Comparison of ENCODE assay signal across 11 cellular contexts in genomic region chr10:104139221-104139620, GRCh38. TPM values are rescaled to one million over a fixed set of nuclear protein-coding genes. Genes with fewer than 3 reads are reported as not detected.
A peak's percentile ranks its signal among the peaks of the same experiment; 100 is the strongest.
DNase-seq lines count a peak whose midpoint lies in the region; ATAC-seq, FAIRE-seq and TF ChIP-seq lines count a peak whose summit lies in the region.
"Had no signal": no experiment of that assay in that cellular context is flagged by ENCODE, and none has a peak within 500 bp of the region (broad histone marks: within the 10 kb centered on the region; RNA-seq: fewer than 3 reads in every experiment).

No MANE protein-coding gene starts in this region.

- H3K4me3 ChIP-seq in HCT116 (replicated peaks in 1 of 2; ENCODE audit: low read depth in 1 of 2, low read length in 2 of 2), result no peak overlapping the region
- H3K4me3 ChIP-seq: right atrium auricular region had no signal

- POLR2A ChIA-PET in HCT116 (lab: Charles Lee), result interaction anchor here (1.0 kb wide), 1 partner anchor 130 kb away, joined by 3 read pairs; the partner anchor contains the start of gene GSTO2

- H3K79me2 ChIP-seq in HCT116 (ENCODE audit: insufficient read depth, low read length), result no peaks in the 10 kb centered on the region

- no peaks in the 10 kb centered on the region for H4K20me1 ChIP-seq in HCT116 (ENCODE audit: insufficient read depth)

- DNase-seq in DMS53 (lab: John Stamatoyannopoulos, UW) (peak; percentile 5), DMS53 treated with DMSO at 0.1 percent for 48 hours (lab: John Stamatoyannopoulos, UW; ENCODE audit: unreplicated experiment) (no peak), HCT116 (ENCODE audit: low read depth, low spot score) (no peak), lung microvascular endothelial cell (ENCODE audit: low read depth in 2 of 2) (peak; percentile 7 to 17), NCI-H2227 (lab: John Stamatoyannopoulos, UW; ENCODE audit: unreplicated experiment) (no peak), NCI-H2171 treated with DMSO at 0.1 percent for 48 hours (lab: John Stamatoyannopoulos, UW) (no peak)
- DNase-seq in effector memory CD8-positive, alpha-beta T cell, result no peak
- DNase-seq: effector memory CD4-positive, alpha-beta T cell; NCI-H446 treated with DMSO at 0.1 percent for 48 hours had no signal

- H3K4me1 ChIP-seq in HCT116 (ENCODE audit: control insufficient read depth in 1 of 2, insufficient read depth in 2 of 2, low read length in 2 of 2), result no peaks in the 10 kb centered on the region
- H3K4me1 ChIP-seq: right atrium auricular region had no signal

- peak; percentile 77 for TF ChIP-seq RAD21 in HCT116 (IDR thresholded peaks at IDR 0.05; ENCODE audit: low read depth)

- H3K4me2 ChIP-seq in HCT116 (ENCODE audit: low read length), result no peak overlapping the region

- H3K4me3 Mint-ChIP-seq in effector memory CD8-positive, alpha-beta T cell, result no peak overlapping the region

- peak overlapping the region; percentile 56 for H2AFZ ChIP-seq in HCT116 (ENCODE audit: low read depth, low read length, poor library complexity, severe bottlenecking)

- CTCF ChIA-PET in HCT116 (lab: Charles Lee), result interaction anchor here (0.5 to 4.4 kb wide), 12 partner anchors 9 to 144 kb away, joined by 3 to 44 read pairs (median 4); partner anchors contain the start of gene SFR1

- H3K27me3 ChIP-seq in HCT116 (ENCODE audit: insufficient read depth, low read length), result no peaks in the 10 kb centered on the region
- H3K27me3 ChIP-seq: right atrium auricular region had no signal

- intact Hi-C loops in HCT116 (cut with micrococcal nuclease), result no loop called here

- RAD21 ChIA-PET in HCT116 (lab: Charles Lee; ENCODE audit: low non-redundant PET in 1 of 2, low total read pairs in 2 of 2, uncharacterized antibody in 2 of 2, unreplicated experiment in 2 of 2), result no interaction called here

- FAIRE-seq in TTC549 (lab: Jason Lieb, UNC), result peak; percentile 57

- H3K27ac Mint-ChIP-seq in effector memory CD8-positive, alpha-beta T cell, result no peak overlapping the region

- BruUV-seq in HCT116 (replicated peaks; lab: Mats Ljungman, UMichigan), result no TSS peak

- H3K4me1 Mint-ChIP-seq in effector memory CD8-positive, alpha-beta T cell (ENCODE audit: low read depth in 2 of 2), result no peaks in the 10 kb centered on the region

- H3K27me3 Mint-ChIP-seq in effector memory CD8-positive, alpha-beta T cell, result peaks cover 12 to 16% of the 10 kb centered on the region in 2 donors

- TF ChIP-seq POLR2A in HCT116 (IDR thresholded peaks at IDR 0.05; ENCODE audit: borderline replicate concordance, extremely low read depth, insufficient read depth, insufficient read length), result no peak

- TF ChIP-seq CTCF in HCT116 (IDR thresholded peaks at IDR 0.05 in 2 of 3, conservative IDR thresholded peaks at IDR 0.05 in 1 of 3; ENCODE audit: borderline replicate concordance in 1 of 3, insufficient read depth in 1 of 3, low read depth in 2 of 3, low read length in 2 of 3), result peak; percentile 52 to 86 (median 80); a peak in 5 of 6 replicates

- no peaks in the 10 kb centered on the region for H3K9me2 ChIP-seq in HCT116 (ENCODE audit: insufficient read depth)

- no peaks in the 10 kb centered on the region for H3K36me3 Mint-ChIP-seq in effector memory CD8-positive, alpha-beta T cell (ENCODE audit: insufficient read depth)

- H3K9me3 Mint-ChIP-seq in effector memory CD8-positive, alpha-beta T cell, result no peaks in the 10 kb centered on the region

- H3K9ac ChIP-seq in HCT116 (ENCODE audit: low read length), result no peak overlapping the region

- H3K36me3 ChIP-seq in HCT116 (ENCODE audit: control insufficient read depth in 1 of 2, insufficient read depth in 2 of 2, low read length in 2 of 2), result no peaks in the 10 kb centered on the region
- H3K36me3 ChIP-seq: right atrium auricular region had no signal

- ATAC-seq in HCT116, result peak; percentile 84
- ATAC-seq in effector memory CD8-positive, alpha-beta T cell (replicated peaks), result no peak

- H3K9me3 ChIP-seq in HCT116 (ENCODE audit: control insufficient read depth in 1 of 2, insufficient read depth in 1 of 2, low read depth in 1 of 2, low read length in 2 of 2), result no peaks in the 10 kb centered on the region
- H3K9me3 ChIP-seq: right atrium auricular region had no signal

- no peak overlapping the region for H3K27ac ChIP-seq in HCT116 (ENCODE audit: low read depth, low read length)
- H3K27ac ChIP-seq: right atrium auricular region had no signal

TF ChIP-seq in HCT116, 20 proteins besides CTCF, POLR2A, EP300 and RAD21:
- TF ChIP-seq CEBPB (IDR thresholded peaks at IDR 0.05; ENCODE audit: low read depth), result no peak
- TF ChIP-seq MAX (IDR thresholded peaks at IDR 0.05), result peak; percentile 11; the same call in 1 of the 2 replicates

RNA-seq across cellular contexts. Expression of gene SFR1, which starts 17.2 kb away (rescaled TPM):
- total RNA-seq in HCT116 (2021; ENCODE audit: unreplicated experiment), result 38.5 TPM
- polyA plus RNA-seq in HCT116 (2012), result 7.0 and 14.5 TPM in 2 replicates
- 3.4 and 4.1 TPM in 2 replicates for total RNA-seq in lung microvascular endothelial cell

RNA-seq across cellular contexts. Expression of gene COL17A1, which starts 53.5 kb away (rescaled TPM):
- 3.5 TPM for total RNA-seq in HCT116 (2021; ENCODE audit: unreplicated experiment)
- 4.1 and 5.1 TPM in 2 replicates for polyA plus RNA-seq in HCT116 (2012)
- under 0.01 and 0.44 TPM in 2 replicates for total RNA-seq in lung microvascular endothelial cell

Comparison
In these comparisons a context has a peak if more than half of its experiments do, and no peak if none do; other contexts are left out.
1. DNase-seq: peak in DMS53 (single experiment) and lung microvascular endothelial cell (2 of 2); none in DMS53 treated with DMSO at 0.1 percent for 48 hours (single experiment), HCT116 (single experiment), NCI-H2227 (single experiment), NCI-H2171 treated with DMSO at 0.1 percent for 48 hours (single experiment) and effector memory CD8-positive, alpha-beta T cell (0 of 3).